Comparison of ENCODE assay signal across 16 cellular contexts in genomic region chr16:67683767-67684166, GRCh38.
"Had no signal": no experiment of that assay in that cellular context is flagged by ENCODE, and none has a peak within 500 bp of the region (broad histone marks: within the 10 kb centered on the region; RNA-seq: fewer than 3 reads in every experiment).

No MANE protein-coding gene starts in this region.

- FAIRE-seq: bronchial epithelial cell, endometrium, frontal cortex, islet of Langerhans, urothelium cell line had no signal

- DNase-seq: activated CD4-positive, alpha-beta T cell treated with anti-CD3 and anti-CD28 coated beads, Interleukin-2, amount 50 U/mL, for 1 hour; activated CD8-positive, alpha-beta memory T cell treated with anti-CD3 and anti-CD28 coated beads, Interleukin-2, amount 10 ng/mL, durations not matched to agents 7 days and 5 days; activated effector memory CD4-positive, alpha-beta T cell treated with anti-CD3 and anti-CD28 coated beads, Interleukin-2, amount 50 U/mL, for 16 hours; activated T-cell treated with anti-CD3 and anti-CD28 coated beads, Interleukin-2, amount 50 U/mL, for 24 hours; aorta; heart right ventricle; mesendoderm; ovary; stimulated activated CD4-positive, alpha-beta T cell treated with anti-CD3 and anti-CD28 coated beads, Interleukin-2, amount 100 ng/mL, for 48 hours; testis had no signal

- H3K9me3 Mint-ChIP-seq: activated T-cell treated with anti-CD3 and anti-CD28 coated beads, Interleukin-2, amount 50 U/mL, for 24 hours; stimulated activated naive CD8-positive, alpha-beta T cell treated with anti-CD3 and anti-CD28 coated beads, Interleukin-15, Interleukin-2, amounts not matched to agents 100 ng/mL and 50 ng/mL, for 24 hours had no signal

- H3K27me3 Mint-ChIP-seq: activated CD8-positive, alpha-beta memory T cell treated with anti-CD3 and anti-CD28 coated beads, Interleukin-2, amount 10 ng/mL, durations not matched to agents 7 days and 5 days; activated T-cell treated with anti-CD3 and anti-CD28 coated beads, Interleukin-2, amount 50 U/mL, for 24 hours; stimulated activated naive CD8-positive, alpha-beta T cell treated with anti-CD3 and anti-CD28 coated beads, Interleukin-15, Interleukin-2, amounts not matched to agents 100 ng/mL and 50 ng/mL, for 24 hours had no signal

- H3K36me3 ChIP-seq: ovary had no signal

- H3K27ac Mint-ChIP-seq: activated CD8-positive, alpha-beta memory T cell treated with anti-CD3 and anti-CD28 coated beads, Interleukin-2, amount 10 ng/mL, durations not matched to agents 7 days and 5 days; activated T-cell treated with anti-CD3 and anti-CD28 coated beads, Interleukin-2, amount 50 U/mL, for 24 hours; stimulated activated naive CD8-positive, alpha-beta T cell treated with anti-CD3 and anti-CD28 coated beads, Interleukin-15, Interleukin-2, amounts not matched to agents 100 ng/mL and 50 ng/mL, for 24 hours had no signal

- H3K4me1 ChIP-seq: testis had no signal

- H3K4me3 ChIP-seq: heart right ventricle, ovary, testis had no signal

- H3K4me1 Mint-ChIP-seq: activated CD8-positive, alpha-beta memory T cell treated with anti-CD3 and anti-CD28 coated beads, Interleukin-2, amount 10 ng/mL, durations not matched to agents 7 days and 5 days had no signal

- H3K4me3 Mint-ChIP-seq: activated CD8-positive, alpha-beta memory T cell treated with anti-CD3 and anti-CD28 coated beads, Interleukin-2, amount 10 ng/mL, durations not matched to agents 7 days and 5 days; activated T-cell treated with anti-CD3 and anti-CD28 coated beads, Interleukin-2, amount 50 U/mL, for 24 hours; stimulated activated naive CD8-positive, alpha-beta T cell treated with anti-CD3 and anti-CD28 coated beads, Interleukin-15, Interleukin-2, amounts not matched to agents 100 ng/mL and 50 ng/mL, for 24 hours had no signal

- H3K9me3 ChIP-seq: heart right ventricle, ovary, testis had no signal

- H3K27ac ChIP-seq: ovary, testis had no signal

- H3K27me3 ChIP-seq: heart right ventricle, ovary, testis had no signal

- ATAC-seq: activated CD8-positive, alpha-beta memory T cell treated with anti-CD3 and anti-CD28 coated beads, Interleukin-2, amount 10 ng/mL, durations not matched to agents 7 days and 5 days had no signal
